9 cellular contexts compared by ENCODE assay signal in the genomic region with DNA sequence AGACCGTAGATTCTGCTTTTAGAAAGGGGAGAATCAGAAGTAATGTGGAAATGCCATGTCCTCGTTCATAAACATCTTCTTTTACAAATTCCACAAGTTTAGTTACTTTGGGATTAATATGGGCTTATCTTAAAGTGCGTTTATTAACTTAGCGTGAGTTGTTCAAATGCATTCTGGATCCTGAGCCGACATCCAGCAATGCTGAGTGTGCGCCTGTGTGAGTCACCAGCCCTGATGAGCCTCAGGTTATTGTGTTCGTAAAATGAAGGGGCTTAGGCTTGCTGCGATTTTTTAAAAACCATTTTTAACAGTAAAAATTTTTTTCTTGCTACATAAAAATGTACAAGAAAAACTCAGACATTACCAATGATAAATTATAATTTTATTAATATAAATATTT.
"Had no signal": no experiment of that assay in that cellular context is flagged by ENCODE, and none has a peak within 500 bp of the region (broad histone marks: within the 10 kb centered on the region; RNA-seq: fewer than 3 reads in every experiment).

No MANE protein-coding gene starts in this region.

- H3K4me2 ChIP-seq: KMS-11 had no signal

- H3K27ac ChIP-seq: GM23248, KMS-11 had no signal

- H3K9me3 ChIP-seq: HAP-1 had no signal

- H3K9ac ChIP-seq: GM23248, KMS-11 had no signal

- H3K4me1 ChIP-seq: HAP-1 had no signal

- ATAC-seq: HCT116 had no signal

- DNase-seq: GM23248, GOT3, H7, HFFc6, IMR-90, KBM-7 had no signal

- H3K36me3 ChIP-seq: HAP-1 had no signal

- H2AFZ ChIP-seq: GM23248 had no signal

- H3K4me3 ChIP-seq: GM23248, HAP-1 had no signal
